In genomic region chr14:32508281-32508680, GRCh38 we compare ENCODE assay signal across 18 cellular contexts.
DNase-seq lines count a peak whose midpoint lies in the region; ATAC-seq, FAIRE-seq and TF ChIP-seq lines count a peak whose summit lies in the region.
"Had no signal": no experiment of that assay in that cellular context is flagged by ENCODE, and none has a peak within 500 bp of the region (broad histone marks: within the 10 kb centered on the region; RNA-seq: fewer than 3 reads in every experiment).

No MANE protein-coding gene starts in this region.

- no peak overlapping the region for H3K4me3 ChIP-seq in right atrium auricular region
- H3K4me3 ChIP-seq in pancreas: no peak overlapping the region
- H3K4me3 ChIP-seq in neuronal stem cell (ENCODE audit: low read length in 2 of 2): no peak overlapping the region
- H3K4me3 ChIP-seq in lower leg skin (ENCODE audit: low read depth, poor library complexity, severe bottlenecking): no peak overlapping the region

- H3K9me3 ChIP-seq in right atrium auricular region: no peaks in the 10 kb centered on the region
- H3K9me3 ChIP-seq in pancreas: no peaks in the 10 kb centered on the region
- no peaks in the 10 kb centered on the region for H3K9me3 ChIP-seq in neuronal stem cell (replicated peaks in 1 of 2; ENCODE audit: control insufficient read depth in 2 of 2, insufficient read depth in 1 of 2, low read depth in 1 of 2, low read length in 2 of 2)

- H3K27ac Mint-ChIP-seq in mesothelial cell of epicardium: peak overlapping the region; percentile 6
- H3K27ac Mint-ChIP-seq: activated CD4-positive, alpha-beta memory T cell treated with anti-CD3 and anti-CD28 coated beads, Interleukin-2, amount 10 ng/mL, durations not matched to agents 7 days and 5 days; activated naive CD4-positive, alpha-beta T cell treated with anti-CD3 and anti-CD28 coated beads for 36 hours; dendritic cell treated with granulocyte-macrophage colony-stimulating factor and Interleukin-4, amounts not matched to agents 40 ng/mL and 50 ng/mL, for 4 days; IgD-negative memory B cell; T-helper 17 cell had no signal

- H3K36me3 ChIP-seq in right atrium auricular region (no peaks in the 10 kb centered on the region), pancreas (no peaks in the 10 kb centered on the region), neuronal stem cell (replicated peaks in 1 of 2; ENCODE audit: control insufficient read depth in 2 of 2, insufficient read depth in 2 of 2, low read length in 2 of 2) (no peaks in the 10 kb centered on the region)

- peaks cover 36% of the 10 kb centered on the region for H3K4me1 Mint-ChIP-seq in mesothelial cell of epicardium
- H3K4me1 Mint-ChIP-seq: activated CD4-positive, alpha-beta memory T cell treated with anti-CD3 and anti-CD28 coated beads, Interleukin-2, amount 10 ng/mL, durations not matched to agents 7 days and 5 days; IgD-negative memory B cell had no signal

- no peak overlapping the region for H2BK120ac ChIP-seq in neuronal stem cell (ENCODE audit: low read depth, low read length)

- H3K27me3 ChIP-seq in right atrium auricular region (no peaks in the 10 kb centered on the region), pancreas (no peaks in the 10 kb centered on the region), neuronal stem cell (ENCODE audit: control insufficient read depth in 3 of 3, insufficient read depth in 3 of 3, low read depth in 1 of 3, low read length in 3 of 3) (no peaks in the 10 kb centered on the region)

- H3K4ac ChIP-seq in neuronal stem cell (ENCODE audit: low read length): no peak overlapping the region

- H3K14ac ChIP-seq in neuronal stem cell (ENCODE audit: low read length): no peak overlapping the region

- no peak overlapping the region for H3K23ac ChIP-seq in neuronal stem cell (ENCODE audit: low read depth, low read length, poor library complexity)

- H3K4me1 ChIP-seq in right atrium auricular region (peaks cover 0 to 36% of the 10 kb centered on the region in 2 donors), pancreas (no peaks in the 10 kb centered on the region), neuronal stem cell (ENCODE audit: control insufficient read depth in 2 of 2, insufficient read depth in 1 of 2, low read depth in 1 of 2, low read length in 2 of 2) (peaks cover 2 to 3% of the 10 kb centered on the region in 2 donors)

- H3K9ac ChIP-seq in neuronal stem cell (ENCODE audit: low read depth, low read length, poor library complexity): no peak overlapping the region

- no peaks in the 10 kb centered on the region for H3K79me1 ChIP-seq in neuronal stem cell (ENCODE audit: low read depth, low read length)

- H2AFZ ChIP-seq in neuronal stem cell (ENCODE audit: low read length): no peak overlapping the region

- WGBS in pancreas, 2 donors: 70 to 77% methylated on average over 2 of the region's 2 CpGs
- no CpG with 5 or more reads among the region's 2 CpGs for WGBS in neuronal stem cell (ENCODE audit: extremely low coverage in 2 of 2, insufficient read length in 2 of 2, insufficient replicate concordance in 1 of 2), 2 donors
- WGBS in lower leg skin, 2 donors: 63% methylated on average over 2 of the region's 2 CpGs

- no peak for ATAC-seq in left cardiac atrium
- no peak for ATAC-seq in pancreas
- ATAC-seq: right cardiac atrium, T-helper 17 cell had no signal

- intact Hi-C loops in left cardiac atrium (cut with DNase I): no loop called here
- intact Hi-C loops in pancreas (cut with DNase I): no loop called here
- intact Hi-C loops in lower leg skin (cut with DNase I; ENCODE audit: low total_unique reads): no loop called here

- no peak overlapping the region for H4K91ac ChIP-seq in neuronal stem cell (ENCODE audit: low read depth, low read length, poor library complexity)

- no peak overlapping the region for H2BK12ac ChIP-seq in neuronal stem cell (ENCODE audit: low read length)

- H2BK15ac ChIP-seq in neuronal stem cell (ENCODE audit: low read length): no peak overlapping the region

- H4K8ac ChIP-seq in neuronal stem cell (ENCODE audit: low read depth, low read length): no peak overlapping the region

- peaks cover 3% of the 10 kb centered on the region for H3K9me3 Mint-ChIP-seq in mesothelial cell of epicardium
- H3K9me3 Mint-ChIP-seq: activated CD4-positive, alpha-beta memory T cell treated with anti-CD3 and anti-CD28 coated beads, Interleukin-2, amount 10 ng/mL, durations not matched to agents 7 days and 5 days; activated naive CD4-positive, alpha-beta T cell treated with anti-CD3 and anti-CD28 coated beads for 36 hours; dendritic cell treated with granulocyte-macrophage colony-stimulating factor and Interleukin-4, amounts not matched to agents 40 ng/mL and 50 ng/mL, for 4 days had no signal

- H2BK5ac ChIP-seq in neuronal stem cell (ENCODE audit: low read length): no peak overlapping the region

- TF ChIP-seq CTCF in right atrium auricular region (IDR thresholded peaks at IDR 0.05) (no peak), mesothelial cell of epicardium (IDR thresholded peaks at IDR 0.05; ENCODE audit: unreplicated experiment) (no peak), pancreas (IDR thresholded peaks at IDR 0.05) (no peak), lower leg skin (IDR thresholded peaks at IDR 0.05) (no peak)

- H3K27me3 Mint-ChIP-seq in mesothelial cell of epicardium (ENCODE audit: low read depth): no peaks in the 10 kb centered on the region
- H3K27me3 Mint-ChIP-seq: activated CD4-positive, alpha-beta memory T cell treated with anti-CD3 and anti-CD28 coated beads, Interleukin-2, amount 10 ng/mL, durations not matched to agents 7 days and 5 days; dendritic cell treated with granulocyte-macrophage colony-stimulating factor and Interleukin-4, amounts not matched to agents 40 ng/mL and 50 ng/mL, for 4 days; IgD-negative memory B cell had no signal

- H3K27ac ChIP-seq in right atrium auricular region: peak overlapping the region; percentile 82 to 89
- peak overlapping the region; percentile 99 for H3K27ac ChIP-seq in cingulate gyrus (ENCODE audit: low read depth, low read length)
- no peak overlapping the region for H3K27ac ChIP-seq in pancreas
- H3K27ac ChIP-seq in neuronal stem cell (replicated peaks; ENCODE audit: low read length): no peak overlapping the region

- no peak for FAIRE-seq in pancreas (lab: Jason Lieb, UNC)
- FAIRE-seq: GM12892, urothelium cell line had no signal

- DNase-seq in right atrium auricular region (ENCODE audit: low spot score): no peak
- no peak for DNase-seq in left cardiac atrium
- DNase-seq in mesothelial cell of epicardium (ENCODE audit: low spot score in 2 of 2, unreplicated experiment in 2 of 2): no peak
- no peak for DNase-seq in pancreas
- DNase-seq in neuronal stem cell (ENCODE audit: low spot score): no peak
- DNase-seq in NCI-H1694 (lab: John Stamatoyannopoulos, UW): no peak
- no peak for DNase-seq in lower leg skin (ENCODE audit: low spot score in 2 of 2)
- DNase-seq: activated CD4-positive, alpha-beta memory T cell treated with anti-CD3 and anti-CD28 coated beads, Interleukin-2, amount 10 ng/mL, durations not matched to agents 7 days and 5 days; activated naive CD4-positive, alpha-beta T cell treated with anti-CD3 and anti-CD28 coated beads for 36 hours; DND-41; NCI-H1436; right cardiac atrium; T-helper 17 cell had no signal

- no peak for TF ChIP-seq POLR2A in lower leg skin (IDR thresholded peaks at IDR 0.05)

- H3K36me3 Mint-ChIP-seq in mesothelial cell of epicardium: no peaks in the 10 kb centered on the region
- H3K36me3 Mint-ChIP-seq: IgD-negative memory B cell had no signal

- no peak overlapping the region for H3K4me2 ChIP-seq in neuronal stem cell (ENCODE audit: insufficient read depth, low read length, poor library complexity, severe bottlenecking)

- H3K18ac ChIP-seq in neuronal stem cell (ENCODE audit: low read length): no peak overlapping the region

- no peak overlapping the region for H3K4me3 Mint-ChIP-seq in mesothelial cell of epicardium
- H3K4me3 Mint-ChIP-seq: activated CD4-positive, alpha-beta memory T cell treated with anti-CD3 and anti-CD28 coated beads, Interleukin-2, amount 10 ng/mL, durations not matched to agents 7 days and 5 days; activated naive CD4-positive, alpha-beta T cell treated with anti-CD3 and anti-CD28 coated beads for 36 hours; dendritic cell treated with granulocyte-macrophage colony-stimulating factor and Interleukin-4, amounts not matched to agents 40 ng/mL and 50 ng/mL, for 4 days; IgD-negative memory B cell; T-helper 17 cell had no signal

- no peak overlapping the region for H2AK5ac ChIP-seq in neuronal stem cell (ENCODE audit: low read depth, low read length)

Comparison
In these comparisons a context has a peak if more than half of its experiments do, and no peak if none do; other contexts are left out.
1. H3K27ac ChIP-seq: peak in right atrium auricular region (2 of 2) and cingulate gyrus (single experiment); none in pancreas (0 of 4) and neuronal stem cell (single experiment).